ENCODE assay signal across 9 cellular contexts in the genomic region with DNA sequence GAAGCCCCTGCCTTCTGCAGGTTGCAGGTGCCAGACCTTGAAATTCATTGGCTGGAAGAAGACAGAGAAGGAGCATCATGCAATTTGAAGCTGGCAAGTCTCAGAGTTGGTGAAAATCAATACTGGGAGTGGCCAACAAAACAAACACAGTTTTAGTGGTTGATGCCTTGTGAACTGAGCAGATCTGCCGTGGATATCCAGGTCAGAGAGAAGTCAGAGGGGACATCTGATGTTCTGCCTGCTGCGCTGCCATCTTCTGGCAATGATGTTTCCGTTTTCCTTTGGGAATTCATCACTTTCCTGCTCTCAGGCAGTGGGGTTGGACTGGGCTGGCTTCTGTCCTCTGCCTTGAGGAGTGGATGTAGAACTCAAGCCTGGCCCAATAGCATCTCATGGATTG.
DNase-seq lines count a peak whose midpoint lies in the region; ATAC-seq, FAIRE-seq and TF ChIP-seq lines count a peak whose summit lies in the region.
"Had no signal": no experiment of that assay in that cellular context is flagged by ENCODE, and none has a peak within 500 bp of the region (broad histone marks: within the 10 kb centered on the region; RNA-seq: fewer than 3 reads in every experiment).

No MANE protein-coding gene starts in this region.

- CTCF ChIA-PET in BJ (lab: Yijun Ruan, JAX): no interaction called here

- H2AFZ ChIP-seq in osteoblast (ENCODE audit: low read length): no peak overlapping the region

- POLR2A ChIA-PET in BJ (lab: Charles Lee): no interaction called here

- 0 out of 2 replicates have a peak, but pooled peaks have one; percentile 23 for TF ChIP-seq CTCF in BJ (IDR thresholded peaks at IDR 0.05; ENCODE audit: insufficient read depth, low read depth, low read length)
- TF ChIP-seq CTCF in osteoblast (IDR thresholded peaks at IDR 0.05; ENCODE audit: extremely low read depth, low read depth, low read length): no peak

- FAIRE-seq in HTR-8/SVneo (lab: Jason Lieb, UNC): no peak

- H3K36me3 ChIP-seq in BJ (ENCODE audit: control insufficient read depth, insufficient read depth, low read length) (no peaks in the 10 kb centered on the region), osteoblast (ENCODE audit: insufficient read depth, low read length) (no peaks in the 10 kb centered on the region), HAP-1 (replicated peaks) (no peaks in the 10 kb centered on the region)

- H3K4me3 ChIP-seq in BJ (ENCODE audit: low read depth, low read length): no peak overlapping the region
- no peak overlapping the region for H3K4me3 ChIP-seq in osteoblast (ENCODE audit: insufficient read depth, low read length)
- no peak overlapping the region for H3K4me3 ChIP-seq in HAP-1

- DNase-seq in BJ (ENCODE audit: low read depth) (no peak), HTR-8/SVneo (ENCODE audit: insufficient read length, low spot score) (peak; percentile 18), NCI-H82 treated with DMSO at 0.1 percent for 48 hours (lab: John Stamatoyannopoulos, UW; ENCODE audit: unreplicated experiment) (peak; percentile 41), iPS-NIHi11 (ENCODE audit: low spot score) (peak; percentile 70), putamen (ENCODE audit: low spot score) (no peak), osteoblast (ENCODE audit: insufficient read length, low spot score, missing footprints) (no peak), HAP-1 (ENCODE audit: low spot score in 2 of 2) (no peak)
- DNase-seq: T-helper 17 cell had no signal

- H3K9me3 ChIP-seq in osteoblast (ENCODE audit: low read depth, low read length) (peaks cover 4% of the 10 kb centered on the region), HAP-1 (0 out of 2 replicates have a peak, but pooled peaks cover 2% of the 10 kb centered on the region)

- H3K79me2 ChIP-seq in osteoblast (ENCODE audit: insufficient read depth, low read length): no peaks in the 10 kb centered on the region

- no peak overlapping the region for H3K27ac ChIP-seq in osteoblast (ENCODE audit: low read depth, low read length)

- H3K4me2 ChIP-seq in osteoblast (ENCODE audit: insufficient read depth, low read length): no peak overlapping the region

- H3K27me3 ChIP-seq in BJ (ENCODE audit: control insufficient read depth, insufficient read depth, low read length) (peaks cover 1% of the 10 kb centered on the region; the same call in 1 of the 2 replicates), osteoblast (ENCODE audit: insufficient read depth, low read length) (peaks cover 6% of the 10 kb centered on the region), HAP-1 (ENCODE audit: low read depth) (peaks cover 2% of the 10 kb centered on the region; the same call in 1 of the 2 replicates)

- H4K20me1 ChIP-seq in osteoblast (ENCODE audit: insufficient read depth, low read length): no peaks in the 10 kb centered on the region

- H3K4me1 ChIP-seq in osteoblast (ENCODE audit: insufficient read depth, low read length): peaks cover 11% of the 10 kb centered on the region
- H3K4me1 ChIP-seq in HAP-1: no peaks in the 10 kb centered on the region

- no peak for ATAC-seq in HG03097 (IDR thresholded peaks at IDR 0.05; ENCODE audit: low FRiP score, unreplicated experiment)
- ATAC-seq: T-helper 17 cell had no signal

- in situ Hi-C loops in HAP-1 (cut with MboI; ENCODE audit: low sequenced_read_pairs): no loop called here

Comparison
In these comparisons a context has a peak if more than half of its experiments do, and no peak if none do; other contexts are left out.
1. DNase-seq: peak in HTR-8/SVneo (single experiment), NCI-H82 treated with DMSO at 0.1 percent for 48 hours (single experiment) and iPS-NIHi11 (single experiment); none in BJ (single experiment), putamen (single experiment), osteoblast (single experiment) and HAP-1 (0 of 2).